Comparison of ENCODE assay signal across 8 cellular contexts in genomic region chr1:166489670-166490436, GRCh38.
A peak's percentile ranks its signal among the peaks of the same experiment; 100 is the strongest.
DNase-seq lines count a peak whose midpoint lies in the region; ATAC-seq and TF ChIP-seq lines count a peak whose summit lies in the region.

No MANE protein-coding gene starts in this region.

- CTCF ChIA-PET in HEK293T (lab: Yijun Ruan, JAX), result interaction anchor here (1.8 kb wide), 1 partner anchor 11 kb away, joined by 6 read pairs; no protein-coding TSS in a partner anchor

- POLR2A ChIA-PET in HEK293T (lab: Yijun Ruan, JAX), result no interaction called here

- ATAC-seq in HG02885 (IDR thresholded peaks at IDR 0.05; ENCODE audit: poor library complexity, unreplicated experiment), result peak; percentile 82

- DNase-seq in SIG-M5 treated with dmso at 0.1 percent for 504 hours (lab: John Stamatoyannopoulos, UW; ENCODE audit: unreplicated experiment) (peak; percentile 34), SIG-M5 (lab: John Stamatoyannopoulos, UW) (no peak), NCI-H345 treated with DMSO at 0.1 percent for 48 hours (lab: John Stamatoyannopoulos, UW; ENCODE audit: unreplicated experiment) (peak; percentile 11), germinal center (ENCODE audit: low spot score) (peak; percentile 33), HEK293T (ENCODE audit: extremely low spot score) (no peak)
- peak; percentile 35 to 45 for DNase-seq in activated CD4-positive, alpha-beta T cell treated with anti-CD3 and anti-CD28 coated beads, Interleukin-2, amount 50 U/mL, for 48 hours
- DNase-seq in stimulated activated CD4-positive, alpha-beta T cell treated with anti-CD3 and anti-CD28 coated beads, Interleukin-4, amount 100 ng/mL, for 24 hours, result peak; percentile 63

TF ChIP-seq in HEK293T, 16 proteins besides CTCF, POLR2A, EP300 and RAD21:
- TF ChIP-seq PKNOX1 (IDR thresholded peaks at IDR 0.05) (no peak), ELF4 (IDR thresholded peaks at IDR 0.05) (no peak), BHLHE40 (IDR thresholded peaks at IDR 0.05; ENCODE audit: borderline replicate concordance) (no peak), FOXM1 (IDR thresholded peaks at IDR 0.05; ENCODE audit: borderline replicate concordance) (no peak), FOXK2 (IDR thresholded peaks at IDR 0.05) (no peak), FOXA1 (IDR thresholded peaks at IDR 0.05) (no peak), SUZ12 (IDR thresholded peaks at IDR 0.05) (no peak), L3MBTL2 (conservative IDR thresholded peaks at IDR 0.05) (no peak)

Comparison
In these comparisons a context has a peak if more than half of its experiments do, and no peak if none do; other contexts are left out.
1. DNase-seq: peak in SIG-M5 treated with dmso at 0.1 percent for 504 hours (single experiment), NCI-H345 treated with DMSO at 0.1 percent for 48 hours (single experiment), activated CD4-positive, alpha-beta T cell treated with anti-CD3 and anti-CD28 coated beads, Interleukin-2, amount 50 U/mL, for 48 hours (2 of 2), germinal center (single experiment) and stimulated activated CD4-positive, alpha-beta T cell treated with anti-CD3 and anti-CD28 coated beads, Interleukin-4, amount 100 ng/mL, for 24 hours (single experiment); none in SIG-M5 (single experiment) and HEK293T (single experiment).